ENCODE assay signal across 3 cellular contexts in the genomic region with DNA sequence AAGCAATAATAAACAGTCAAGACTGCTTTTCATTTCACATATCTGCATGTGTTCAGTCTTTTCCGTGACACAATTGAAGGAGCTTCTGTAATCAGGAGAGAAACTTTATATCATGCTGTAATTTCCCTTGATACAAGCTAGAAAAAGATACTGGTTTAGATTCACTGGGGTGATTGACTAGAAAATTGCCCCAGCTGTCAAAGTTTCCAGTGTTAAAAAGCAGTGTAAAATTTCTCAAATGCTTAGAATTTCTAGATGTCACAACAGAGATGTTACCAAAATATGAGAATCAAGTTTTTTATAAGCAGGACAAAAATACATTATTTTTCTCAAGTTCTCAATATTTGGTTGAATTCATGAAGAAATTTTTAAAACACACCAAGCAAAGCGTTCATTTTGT.
"Had no signal": no experiment of that assay in that cellular context is flagged by ENCODE, and none has a peak within 500 bp of the region (broad histone marks: within the 10 kb centered on the region; RNA-seq: fewer than 3 reads in every experiment).

No MANE protein-coding gene starts in this region.

- DNase-seq: GDM1, GF-D8 had no signal

- H3K4me3 ChIP-seq: GM12878 had no signal

- ATAC-seq: GM12878 had no signal
